In the genomic region with DNA sequence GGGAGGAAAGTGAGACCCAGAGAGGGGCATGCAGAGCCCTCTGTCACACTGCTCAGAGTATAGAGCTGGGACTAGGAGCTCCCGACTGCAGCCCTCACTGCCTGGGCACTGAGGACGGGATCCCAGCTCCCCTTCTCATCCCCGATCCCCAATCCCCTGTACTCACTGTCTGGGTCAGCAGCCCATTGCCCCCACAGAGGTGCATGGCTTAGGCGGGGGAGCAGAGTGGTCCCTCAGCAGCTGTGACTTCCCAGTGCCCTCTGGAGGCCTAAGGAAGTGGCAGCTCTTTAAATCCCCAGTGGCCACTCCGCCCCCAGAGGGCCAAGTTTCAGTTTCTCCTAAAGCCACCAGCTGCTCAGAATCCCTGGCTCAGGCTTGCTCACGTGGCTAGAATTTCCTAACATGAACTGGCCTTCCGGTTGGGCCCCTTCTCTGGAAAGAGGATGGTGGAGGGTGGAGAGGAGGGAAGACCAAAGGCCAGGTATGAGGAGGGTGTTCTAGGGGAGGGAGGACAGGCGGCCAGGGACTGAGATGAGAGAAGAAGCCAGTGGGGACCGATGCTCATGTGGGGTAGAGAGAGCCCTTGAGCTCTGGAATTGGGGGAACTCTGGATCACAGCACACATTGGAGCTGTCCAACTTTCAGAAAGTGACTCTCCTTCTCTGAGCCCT, we compare ENCODE assay signal across 8 cellular contexts. TPM values are rescaled to one million over a fixed set of nuclear protein-coding genes. Genes with fewer than 3 reads are reported as not detected.
A peak's percentile ranks its signal among the peaks of the same experiment; 100 is the strongest.
DNase-seq lines count a peak whose midpoint lies in the region; ATAC-seq, FAIRE-seq and TF ChIP-seq lines count a peak whose summit lies in the region.

A gene with protein sequence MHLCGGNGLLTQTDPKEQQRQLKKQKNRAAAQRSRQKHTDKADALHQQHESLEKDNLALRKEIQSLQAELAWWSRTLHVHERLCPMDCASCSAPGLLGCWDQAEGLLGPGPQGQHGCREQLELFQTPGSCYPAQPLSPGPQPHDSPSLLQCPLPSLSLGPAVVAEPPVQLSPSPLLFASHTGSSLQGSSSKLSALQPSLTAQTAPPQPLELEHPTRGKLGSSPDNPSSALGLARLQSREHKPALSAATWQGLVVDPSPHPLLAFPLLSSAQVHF (minus strand): TSS at position 262 of the 671 bp plus-strand sequence. CDS start 57 bp downstream, at position 205.

- H2AFZ ChIP-seq in parathyroid adenoma = peak within 1 kb of the TSS; percentile 69

- no peaks in the 10 kb centered on the region for H3K79me2 ChIP-seq in parathyroid adenoma

- intact Hi-C loops in left ventricle myocardium inferior (cut with micrococcal nuclease) = no loop called here

- peaks cover 29% of the 10 kb centered on the region for H3K4me1 ChIP-seq in A549
- peaks cover 8% of the 10 kb centered on the region for H3K4me1 ChIP-seq in adipocyte (ENCODE audit: control insufficient read depth, insufficient read depth, low read length)
- peaks cover 35% of the 10 kb centered on the region for H3K4me1 ChIP-seq in left ventricle myocardium inferior
- H3K4me1 ChIP-seq in parathyroid adenoma = no peaks in the 10 kb centered on the region

- TF ChIP-seq EP300 in A549 (IDR thresholded peaks at IDR 0.05) = no peak

- H3K4me2 ChIP-seq in A549 (peak within 1 kb of the TSS; percentile 63), parathyroid adenoma (ENCODE audit: low read length) (peak within 1 kb of the TSS; percentile 52)

- H3K9ac ChIP-seq in adipocyte (ENCODE audit: low read length) = no peak within 1 kb of the TSS
- H3K9ac ChIP-seq in parathyroid adenoma = no peak within 1 kb of the TSS

- CTCF ChIA-PET in A549 (lab: Yijun Ruan, JAX) = interaction anchor here (0.6 to 6.4 kb wide), 37 partner anchors 9 to 202 kb away, joined by 3 to 47 read pairs (median 4); a partner anchor contains a TSS

- no peak for FAIRE-seq in A549 (lab: Jason Lieb, UNC)

- TF ChIP-seq POLR2A in A549 (IDR thresholded peaks at IDR 0.05; ENCODE audit: low read length) = no peak

- TF ChIP-seq RAD21 in A549 (conservative IDR thresholded peaks at IDR 0.05 in 1 of 2, IDR thresholded peaks at IDR 0.05 in 1 of 2) = peak; percentile 64 to 72

- peak; percentile 49; the same call in 2 of the 3 replicates for TF ChIP-seq CTCF in A549 (IDR thresholded peaks at IDR 0.05)
- peak; percentile 40; the same call in 1 of the 2 replicates for TF ChIP-seq CTCF in GM12875 (IDR thresholded peaks at IDR 0.05; ENCODE audit: borderline replicate concordance, insufficient read depth, low read depth, low read length)
- peak; percentile 53 for TF ChIP-seq CTCF in left ventricle myocardium inferior (IDR thresholded peaks at IDR 0.05; ENCODE audit: borderline replicate concordance)
- TF ChIP-seq CTCF in parathyroid adenoma (IDR thresholded peaks at IDR 0.05) = peak; percentile 47

- DNase-seq in A549 (ENCODE audit: low read depth in 1 of 2, low spot score in 1 of 2) = peak; percentile 76 to 89
- DNase-seq in NCI-H2196 treated with DMSO at 0.1 percent for 48 hours (lab: John Stamatoyannopoulos, UW; ENCODE audit: unreplicated experiment) = peak; percentile 93
- peak; percentile 70 for DNase-seq in adipocyte (ENCODE audit: low read depth)
- peak; percentile 70 for DNase-seq in left ventricle myocardium inferior

- H3K27ac ChIP-seq in A549 (peak within 1 kb of the TSS; percentile 56 to 73), left ventricle myocardium inferior (replicated peaks) (peak within 1 kb of the TSS; percentile 79), parathyroid adenoma (peak within 1 kb of the TSS; percentile 47)

- H3K27me3 ChIP-seq in adipocyte (replicated peaks; ENCODE audit: control insufficient read depth, insufficient read depth, low read length) (no peaks in the 10 kb centered on the region), left ventricle myocardium inferior (ENCODE audit: low read depth) (no peaks in the 10 kb centered on the region), parathyroid adenoma (ENCODE audit: control insufficient read depth, insufficient read depth, low read length) (no peaks in the 10 kb centered on the region)

- 44% methylated on average over 8 of the region's 9 CpGs for WGBS in A549 (ENCODE audit: missing lambda C conversion rate)

- H3K36me3 ChIP-seq in adipocyte (ENCODE audit: control insufficient read depth, insufficient read depth, low read length, severe bottlenecking) = no peaks in the 10 kb centered on the region
- no peaks in the 10 kb centered on the region for H3K36me3 ChIP-seq in left ventricle myocardium inferior
- no peaks in the 10 kb centered on the region for H3K36me3 ChIP-seq in parathyroid adenoma (ENCODE audit: control insufficient read depth, insufficient read depth, low read length)

- peak; percentile 90 for ATAC-seq in A549
- ATAC-seq in GM21737 (IDR thresholded peaks at IDR 0.05; ENCODE audit: unreplicated experiment) = no peak
- no peak for ATAC-seq in HG02623 (IDR thresholded peaks at IDR 0.05; ENCODE audit: unreplicated experiment)

- H3K4me3 ChIP-seq in A549 (no peak within 1 kb of the TSS), GM12875 (ENCODE audit: low read depth, low read length) (no peak within 1 kb of the TSS), adipocyte (ENCODE audit: low read length) (no peak within 1 kb of the TSS), left ventricle myocardium inferior (peak within 1 kb of the TSS; percentile 63), parathyroid adenoma (ENCODE audit: low read depth, low read length) (peak within 1 kb of the TSS; percentile 18)

- POLR2A ChIA-PET in A549 (lab: Yijun Ruan, JAX) = interaction anchor here (0.7 to 1.7 kb wide), 4 partner anchors 10 to 149 kb away, joined by 3 to 10 read pairs (median 4); a partner anchor contains a TSS

- H3K9me3 ChIP-seq in A549 = no peaks in the 10 kb centered on the region
- no peaks in the 10 kb centered on the region for H3K9me3 ChIP-seq in adipocyte (ENCODE audit: control insufficient read depth, low read length)
- H3K9me3 ChIP-seq in left ventricle myocardium inferior (replicated peaks) = no peaks in the 10 kb centered on the region
- H3K9me3 ChIP-seq in parathyroid adenoma (ENCODE audit: control insufficient read depth, low read length) = no peaks in the 10 kb centered on the region

TF ChIP-seq in A549, 52 proteins besides CTCF, POLR2A, EP300 and RAD21:
- TF ChIP-seq, protein P1, sequence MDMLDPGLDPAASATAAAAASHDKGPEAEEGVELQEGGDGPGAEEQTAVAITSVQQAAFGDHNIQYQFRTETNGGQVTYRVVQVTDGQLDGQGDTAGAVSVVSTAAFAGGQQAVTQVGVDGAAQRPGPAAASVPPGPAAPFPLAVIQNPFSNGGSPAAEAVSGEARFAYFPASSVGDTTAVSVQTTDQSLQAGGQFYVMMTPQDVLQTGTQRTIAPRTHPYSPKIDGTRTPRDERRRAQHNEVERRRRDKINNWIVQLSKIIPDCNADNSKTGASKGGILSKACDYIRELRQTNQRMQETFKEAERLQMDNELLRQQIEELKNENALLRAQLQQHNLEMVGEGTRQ (IDR thresholded peaks at IDR 0.05) = peak; percentile 66
- TF ChIP-seq, protein P2, sequence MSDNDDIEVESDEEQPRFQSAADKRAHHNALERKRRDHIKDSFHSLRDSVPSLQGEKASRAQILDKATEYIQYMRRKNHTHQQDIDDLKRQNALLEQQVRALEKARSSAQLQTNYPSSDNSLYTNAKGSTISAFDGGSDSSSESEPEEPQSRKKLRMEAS (IDR thresholded peaks at IDR 0.05) = peak; percentile 45; the same call in 1 of the 2 replicates
- no peak for TF ChIP-seq HOXB5 (CRISPR knock-in tag; IDR thresholded peaks at IDR 0.05)
- TF ChIP-seq NPAS2 (CRISPR knock-in tag; IDR thresholded peaks at IDR 0.05; ENCODE audit: borderline replicate concordance) = no peak
- no peak for TF ChIP-seq RARB (CRISPR knock-in tag; IDR thresholded peaks at IDR 0.05)
- TF ChIP-seq CHD4 (IDR thresholded peaks at IDR 0.05; ENCODE audit: borderline replicate concordance) = no peak
- no peak for TF ChIP-seq CBX8 (IDR thresholded peaks at IDR 0.05)
- TF ChIP-seq ESRRA (IDR thresholded peaks at IDR 0.05; ENCODE audit: borderline replicate concordance, low read length) = no peak
- TF ChIP-seq, protein P3, sequence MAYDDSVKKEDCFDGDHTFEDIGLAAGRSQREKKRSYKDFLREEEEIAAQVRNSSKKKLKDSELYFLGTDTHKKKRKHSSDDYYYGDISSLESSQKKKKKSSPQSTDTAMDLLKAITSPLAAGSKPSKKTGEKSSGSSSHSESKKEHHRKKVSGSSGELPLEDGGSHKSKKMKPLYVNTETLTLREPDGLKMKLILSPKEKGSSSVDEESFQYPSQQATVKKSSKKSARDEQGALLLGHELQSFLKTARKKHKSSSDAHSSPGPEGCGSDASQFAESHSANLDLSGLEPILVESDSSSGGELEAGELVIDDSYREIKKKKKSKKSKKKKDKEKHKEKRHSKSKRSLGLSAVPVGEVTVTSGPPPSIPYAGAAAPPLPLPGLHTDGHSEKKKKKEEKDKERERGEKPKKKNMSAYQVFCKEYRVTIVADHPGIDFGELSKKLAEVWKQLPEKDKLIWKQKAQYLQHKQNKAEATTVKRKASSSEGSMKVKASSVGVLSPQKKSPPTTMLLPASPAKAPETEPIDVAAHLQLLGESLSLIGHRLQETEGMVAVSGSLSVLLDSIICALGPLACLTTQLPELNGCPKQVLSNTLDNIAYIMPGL (CRISPR knock-in tag; IDR thresholded peaks at IDR 0.05; ENCODE audit: borderline replicate concordance) = no peak
- peak; percentile 59 for TF ChIP-seq SMC3 (IDR thresholded peaks at IDR 0.05)

RNA-seq across cellular contexts. Expression of the gene that starts here (rescaled TPM):
- polyA plus RNA-seq in A549 (2011; rRNA removed) (0.67 and 0.79 TPM in 2 replicates), A549 (2017; fragmentation: RNase III; extraction: RNeasy Plus Mini Kit Qiagen cat#74134 plus additional on column Dnase treatment) (0.21 to 0.35 TPM (median 0.29 TPM) in 3 replicates)
- polyA plus RNA-seq in A549 (2012; cell fraction: cytosol; rRNA removed) = 0.45 and 0.60 TPM in 2 replicates
- polyA plus RNA-seq in A549 (2012; cell fraction: nucleus; rRNA removed) = 0.55 and 0.83 TPM in 2 replicates
- 0.68 and 0.91 TPM in 2 replicates for polyA minus RNA-seq in A549 (2011; rRNA and poly(A)+ RNA removed)
- 1.3 TPM for total RNA-seq in left ventricle myocardium inferior

Comparison
In these comparisons a context has a peak if more than half of its experiments do, and no peak if none do; other contexts are left out.
1. Peak in DNase-seq, ATAC-seq, H3K27ac ChIP-seq and H3K4me2 ChIP-seq in A549; RNA of the gene not detected or under 1 TPM.
2. H3K4me3 ChIP-seq: peak in left ventricle myocardium inferior (single experiment) and parathyroid adenoma (single experiment); none in A549 (single experiment), GM12875 (single experiment) and adipocyte (single experiment).
3. Peak in every context shown above with its lines, with median percentiles within 50 percentile points of each other: DNase-seq, H3K27ac ChIP-seq and CTCF ChIP-seq.